ENCODE assay signal across 10 cellular contexts in the genomic region with DNA sequence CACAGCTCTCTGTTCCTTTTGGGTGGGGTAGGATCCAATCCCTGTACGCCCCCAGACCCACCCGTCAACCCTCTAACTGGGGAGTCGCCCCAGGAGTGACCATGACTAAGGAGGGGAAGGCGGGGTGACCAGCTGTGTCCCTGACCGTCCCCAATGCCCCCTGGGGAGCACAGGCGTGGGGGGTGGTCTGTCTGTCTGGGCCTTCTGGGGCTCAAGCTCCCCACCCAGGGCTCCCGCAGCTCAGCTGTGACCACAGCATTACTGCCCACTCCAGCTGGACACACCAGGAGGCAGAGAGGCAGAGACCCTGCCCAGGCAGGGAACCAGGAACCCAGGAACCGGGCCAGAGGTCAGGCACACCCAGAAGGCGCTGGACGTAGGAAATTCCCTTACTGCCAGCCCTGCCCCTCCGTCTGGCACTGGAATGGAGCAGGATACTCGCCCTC. TPM values are rescaled to one million over a fixed set of nuclear protein-coding genes. Genes with fewer than 3 reads are reported as not detected.
A peak's percentile ranks its signal among the peaks of the same experiment; 100 is the strongest.
DNase-seq lines count a peak whose midpoint lies in the region; ATAC-seq and TF ChIP-seq lines count a peak whose summit lies in the region.
"Had no signal": no experiment of that assay in that cellular context is flagged by ENCODE, and none has a peak within 500 bp of the region (broad histone marks: within the 10 kb centered on the region; RNA-seq: fewer than 3 reads in every experiment).

No MANE protein-coding gene starts in this region.

- H3K27me3 ChIP-seq in lower lobe of right lung (ENCODE audit: low read depth) (no peaks in the 10 kb centered on the region), upper lobe of right lung (no peaks in the 10 kb centered on the region)

- intact Hi-C loops in lower lobe of right lung (cut with DNase I) (no loop called here), upper lobe of right lung (cut with DNase I) (no loop called here)

- H3K27ac ChIP-seq in lower lobe of right lung: peak overlapping the region; percentile 87
- H3K27ac ChIP-seq in upper lobe of right lung: peak overlapping the region; percentile 73

- no peaks in the 10 kb centered on the region for H3K27me3 Mint-ChIP-seq in activated T-cell treated with anti-CD3 and anti-CD28 coated beads, Interleukin-2, amount 50 U/mL, for 72 hours (ENCODE audit: low read depth)
- no peaks in the 10 kb centered on the region for H3K27me3 Mint-ChIP-seq in brain

- H3K27ac Mint-ChIP-seq in activated T-cell treated with anti-CD3 and anti-CD28 coated beads, Interleukin-2, amount 50 U/mL, for 72 hours: no peak overlapping the region
- peak overlapping the region in 2 of 5 experiments; percentile 38 to 50 for H3K27ac Mint-ChIP-seq in brain

- H3K4me1 ChIP-seq in lower lobe of right lung: peaks cover 77% of the 10 kb centered on the region
- H3K4me1 ChIP-seq in upper lobe of right lung: peaks cover 55% of the 10 kb centered on the region

- no peaks in the 10 kb centered on the region for H3K36me3 ChIP-seq in lower lobe of right lung
- H3K36me3 ChIP-seq in upper lobe of right lung: no peaks in the 10 kb centered on the region

- DNase-seq in activated T-cell treated with anti-CD3 and anti-CD28 coated beads, Interleukin-2, amount 50 U/mL, for 72 hours: no peak
- no peak for DNase-seq in activated T-cell treated with anti-CD3 and anti-CD28 coated beads for 4 hours
- DNase-seq in lower lobe of right lung: no peak
- DNase-seq in upper lobe of right lung: no peak
- DNase-seq in AG08396 (ENCODE audit: low spot score): no peak
- no peak for DNase-seq in NCI-H1930 (lab: John Stamatoyannopoulos, UW)
- DNase-seq in effector CD4-positive, alpha-beta T cell: no peak
- DNase-seq: DMS153, NCI-H524 had no signal

- ATAC-seq in activated T-cell treated with anti-CD3 and anti-CD28 coated beads, Interleukin-2, amount 50 U/mL, for 72 hours (replicated peaks in 1 of 2): no peak
- ATAC-seq in lower lobe of right lung (peak in 1 of 2 donors; percentile 1), upper lobe of right lung (peak; percentile 3)

- TF ChIP-seq CTCF in brain (conservative IDR thresholded peaks at IDR 0.05) (no peak), lower lobe of right lung (IDR thresholded peaks at IDR 0.05) (no peak), upper lobe of right lung (IDR thresholded peaks at IDR 0.05) (no peak)

- no peaks in the 10 kb centered on the region for H3K36me3 Mint-ChIP-seq in activated T-cell treated with anti-CD3 and anti-CD28 coated beads, Interleukin-2, amount 50 U/mL, for 72 hours (ENCODE audit: insufficient read depth in 2 of 2)
- H3K36me3 Mint-ChIP-seq in brain: no peaks in the 10 kb centered on the region

- peak overlapping the region; percentile 93 for H3K4me3 ChIP-seq in lower lobe of right lung
- peak overlapping the region; percentile 92 for H3K4me3 ChIP-seq in upper lobe of right lung

- H3K9me3 Mint-ChIP-seq in activated T-cell treated with anti-CD3 and anti-CD28 coated beads, Interleukin-2, amount 50 U/mL, for 72 hours: no peaks in the 10 kb centered on the region
- peaks cover 0 to 2% (median 0%) of the 10 kb centered on the region in 5 experiments for H3K9me3 Mint-ChIP-seq in brain

- peaks cover 56% of the 10 kb centered on the region for H3K4me1 Mint-ChIP-seq in activated T-cell treated with anti-CD3 and anti-CD28 coated beads, Interleukin-2, amount 50 U/mL, for 72 hours (ENCODE audit: low read depth)
- peaks cover 28% of the 10 kb centered on the region for H3K4me1 Mint-ChIP-seq in brain

- peak overlapping the region; percentile 72 to 83 for H3K4me3 Mint-ChIP-seq in activated T-cell treated with anti-CD3 and anti-CD28 coated beads, Interleukin-2, amount 50 U/mL, for 72 hours
- peak overlapping the region; percentile 70 to 79 (median 76) for H3K4me3 Mint-ChIP-seq in brain

- no peaks in the 10 kb centered on the region for H3K9me3 ChIP-seq in lower lobe of right lung
- H3K9me3 ChIP-seq in upper lobe of right lung: no peaks in the 10 kb centered on the region

RNA-seq across cellular contexts. Expression of a gene that starts 0.9 kb away (rescaled TPM):
- 10 to 100 TPM; 37.6 to 38.8 TPM for total RNA-seq in activated T-cell treated with anti-CD3 and anti-CD28 coated beads, Interleukin-2, amount 50 U/mL, for 72 hours
- 84.0 TPM for polyA plus RNA-seq in brain (ENCODE audit: insufficient read depth, low read depth, low replicate concordance)
- 116 TPM for total RNA-seq in lower lobe of right lung
- 117 TPM for total RNA-seq in upper lobe of right lung

RNA-seq across cellular contexts. Expression of a gene that starts 33.7 kb away (rescaled TPM):
- total RNA-seq in activated T-cell treated with anti-CD3 and anti-CD28 coated beads, Interleukin-2, amount 50 U/mL, for 72 hours: 1 to 10 TPM; 4.6 to 6.1 TPM
- 15.7 TPM for polyA plus RNA-seq in brain (ENCODE audit: insufficient read depth, low read depth, low replicate concordance)
- total RNA-seq in lower lobe of right lung: 5.1 TPM
- 5.5 TPM for total RNA-seq in upper lobe of right lung
